2 cellular contexts compared by ENCODE assay signal in the genomic region with DNA sequence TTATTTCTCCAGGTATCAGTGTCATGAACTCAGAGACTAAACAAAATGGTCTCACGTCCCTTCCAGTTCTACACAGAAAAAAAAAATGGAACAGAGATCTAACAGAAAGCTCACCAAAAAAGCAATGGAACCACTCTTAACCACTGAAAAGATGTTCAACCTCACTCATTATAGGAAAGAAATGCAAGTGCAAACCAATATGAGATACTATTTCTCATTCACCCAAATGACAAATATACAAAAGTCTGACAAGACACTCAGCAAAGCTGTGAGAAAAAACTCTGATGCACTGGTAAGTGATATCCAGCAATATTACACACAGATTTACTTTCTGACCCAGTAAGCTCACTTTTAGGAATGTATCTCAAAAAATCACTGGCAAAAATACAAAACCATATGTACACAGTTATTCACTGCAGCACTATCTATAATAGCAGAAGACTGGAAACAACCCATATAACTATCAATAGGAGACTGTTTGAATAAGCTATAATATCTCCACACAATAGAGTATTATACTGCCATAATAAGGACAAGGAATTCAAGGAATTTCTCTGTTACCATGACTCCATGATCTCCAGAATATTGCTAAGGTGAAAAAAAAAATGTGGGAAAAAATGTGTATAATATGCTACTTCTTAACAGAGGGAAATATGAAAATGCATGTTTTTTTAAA.
TF ChIP-seq lines count a peak whose summit lies in the region.

No MANE protein-coding gene starts in this region.

TF ChIP-seq in GM12891, 5 proteins besides CTCF, POLR2A, EP300 and RAD21:
- TF ChIP-seq POU2F2 (IDR thresholded peaks at IDR 0.05; ENCODE audit: low read depth, low read length) (no peak), POLR2AphosphoS5 (IDR thresholded peaks at IDR 0.05; ENCODE audit: low read depth, low read length) (no peak), SPI1 (IDR thresholded peaks at IDR 0.05; ENCODE audit: low read depth, low read length) (no peak), PAX5 (IDR thresholded peaks at IDR 0.05; ENCODE audit: insufficient read depth, low read length, severe bottlenecking) (no peak)

TF ChIP-seq in K562, 482 proteins besides CTCF, POLR2A, EP300 and RAD21:
- no peak for TF ChIP-seq L3MBTL2 (IDR thresholded peaks at IDR 0.05)
- no peak for TF ChIP-seq ILK (tag; IDR thresholded peaks at IDR 0.05; ENCODE audit: borderline replicate concordance, low read depth)
- no peak for TF ChIP-seq TAF9B (IDR thresholded peaks at IDR 0.05; ENCODE audit: partially characterized antibody)
- TF ChIP-seq, protein P1, sequence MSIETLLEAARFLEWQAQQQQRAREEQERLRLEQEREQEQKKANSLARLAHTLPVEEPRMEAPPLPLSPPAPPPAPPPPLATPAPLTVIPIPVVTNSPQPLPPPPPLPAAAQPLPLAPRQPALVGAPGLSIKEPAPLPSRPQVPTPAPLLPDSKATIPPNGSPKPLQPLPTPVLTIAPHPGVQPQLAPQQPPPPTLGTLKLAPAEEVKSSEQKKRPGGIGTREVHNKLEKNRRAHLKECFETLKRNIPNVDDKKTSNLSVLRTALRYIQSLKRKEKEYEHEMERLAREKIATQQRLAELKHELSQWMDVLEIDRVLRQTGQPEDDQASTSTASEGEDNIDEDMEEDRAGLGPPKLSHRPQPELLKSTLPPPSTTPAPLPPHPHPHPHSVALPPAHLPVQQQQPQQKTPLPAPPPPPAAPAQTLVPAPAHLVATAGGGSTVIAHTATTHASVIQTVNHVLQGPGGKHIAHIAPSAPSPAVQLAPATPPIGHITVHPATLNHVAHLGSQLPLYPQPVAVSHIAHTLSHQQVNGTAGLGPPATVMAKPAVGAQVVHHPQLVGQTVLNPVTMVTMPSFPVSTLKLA (conservative IDR thresholded peaks at IDR 0.05) = no peak
- no peak for TF ChIP-seq SAP30 (IDR thresholded peaks at IDR 0.05; ENCODE audit: borderline replicate concordance, insufficient read depth, low read depth, low read length, poor library complexity, severe bottlenecking)
- TF ChIP-seq ZNF75A (CRISPR knock-in tag; IDR thresholded peaks at IDR 0.05) = no peak
- no peak for TF ChIP-seq RBM15 (IDR thresholded peaks at IDR 0.05; ENCODE audit: insufficient read depth, low read length)
